In the genomic region with DNA sequence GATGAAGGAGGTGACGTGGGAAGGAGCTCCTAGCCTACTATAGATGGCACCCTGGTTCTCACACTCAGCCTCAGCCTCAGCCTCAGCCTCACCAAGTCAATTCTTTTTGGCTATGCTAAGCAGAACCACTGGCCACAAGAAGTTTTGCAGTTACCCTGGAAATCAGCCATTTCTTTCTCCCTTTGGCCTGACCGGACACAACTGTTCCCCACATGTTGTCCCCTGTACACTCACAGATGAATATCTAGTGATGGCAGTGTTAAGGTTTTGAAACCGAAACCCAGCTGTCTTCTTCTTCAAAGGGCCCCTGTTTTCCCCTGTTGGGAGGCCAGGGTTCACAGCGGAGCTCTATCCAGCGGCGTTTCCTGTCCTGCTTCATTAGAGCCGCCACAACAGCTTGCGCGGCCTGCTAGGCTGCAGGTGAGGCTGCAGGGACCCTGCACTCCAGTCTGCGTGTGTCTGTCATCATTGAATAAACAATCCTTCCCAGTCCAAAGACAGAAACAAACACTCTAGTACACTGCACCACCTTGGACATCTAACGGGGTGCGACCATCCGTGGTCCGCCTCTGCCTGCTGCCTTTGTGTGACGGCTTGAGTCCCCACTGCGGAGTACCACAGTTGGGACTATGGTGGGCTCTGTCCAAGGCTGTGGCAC, we compare ENCODE assay signal across 8 cellular contexts.
DNase-seq lines count a peak whose midpoint lies in the region; ATAC-seq and TF ChIP-seq lines count a peak whose summit lies in the region.

No MANE protein-coding gene starts in this region.

- H3K9me3 ChIP-seq in osteoblast (ENCODE audit: low read depth, low read length) = no peaks in the 10 kb centered on the region

- H3K4me3 ChIP-seq in BJ (ENCODE audit: low read depth, low read length) (no peak overlapping the region), osteoblast (ENCODE audit: insufficient read depth, low read length) (no peak overlapping the region)

- no peaks in the 10 kb centered on the region for H3K79me2 ChIP-seq in osteoblast (ENCODE audit: insufficient read depth, low read length)

- DNase-seq in BJ (ENCODE audit: low read depth) = peak; percentile 46
- DNase-seq in RPMI7951 (ENCODE audit: low read depth) = peak; percentile 48
- peak; percentile 27 for DNase-seq in osteoblast (ENCODE audit: insufficient read length, low spot score, missing footprints)
- no peak for DNase-seq in NK-92 treated with Interleukin-12 subunit alpha and Interleukin-12 subunit beta, amount 100 ng/mL, for 24 hours (lab: John Stamatoyannopoulos, UW)
- no peak for DNase-seq in NCI-H187 (lab: John Stamatoyannopoulos, UW)
- DNase-seq in UCSD-AML1 (lab: John Stamatoyannopoulos, UW; ENCODE audit: unreplicated experiment) = no peak

- POLR2A ChIA-PET in BJ (lab: Charles Lee) = no interaction called here

- no peak overlapping the region for H2AFZ ChIP-seq in osteoblast (ENCODE audit: low read length)

- peak; percentile 88 for ATAC-seq in GM18858 (IDR thresholded peaks at IDR 0.05; ENCODE audit: unreplicated experiment)
- ATAC-seq in HG02885 (IDR thresholded peaks at IDR 0.05; ENCODE audit: poor library complexity, unreplicated experiment) = peak; percentile 96

- CTCF ChIA-PET in BJ (lab: Yijun Ruan, JAX) = interaction anchor here (1.1 kb wide), 1 partner anchor 8 kb away, joined by 4 read pairs; no protein-coding TSS in a partner anchor

- TF ChIP-seq CTCF in BJ (IDR thresholded peaks at IDR 0.05; ENCODE audit: insufficient read depth, low read depth, low read length) = no peak
- TF ChIP-seq CTCF in osteoblast (IDR thresholded peaks at IDR 0.05; ENCODE audit: extremely low read depth, low read depth, low read length) = no peak

- H3K4me1 ChIP-seq in osteoblast (ENCODE audit: insufficient read depth, low read length) = peaks cover 11% of the 10 kb centered on the region

- H3K36me3 ChIP-seq in BJ (ENCODE audit: control insufficient read depth, insufficient read depth, low read length) (no peaks in the 10 kb centered on the region), osteoblast (ENCODE audit: insufficient read depth, low read length) (no peaks in the 10 kb centered on the region)

- no peaks in the 10 kb centered on the region for H4K20me1 ChIP-seq in osteoblast (ENCODE audit: insufficient read depth, low read length)

- H3K27ac ChIP-seq in osteoblast (ENCODE audit: low read depth, low read length) = no peak overlapping the region

- no peak overlapping the region for H3K4me2 ChIP-seq in osteoblast (ENCODE audit: insufficient read depth, low read length)

- no peaks in the 10 kb centered on the region for H3K27me3 ChIP-seq in BJ (ENCODE audit: control insufficient read depth, insufficient read depth, low read length)
- H3K27me3 ChIP-seq in osteoblast (ENCODE audit: insufficient read depth, low read length) = no peaks in the 10 kb centered on the region

Comparison
In these comparisons a context has a peak if more than half of its experiments do, and no peak if none do; other contexts are left out.
1. DNase-seq: peak in BJ (single experiment), RPMI7951 (single experiment) and osteoblast (single experiment); none in NK-92 treated with Interleukin-12 subunit alpha and Interleukin-12 subunit beta, amount 100 ng/mL, for 24 hours (single experiment), NCI-H187 (0 of 2) and UCSD-AML1 (single experiment).